In the genomic region with DNA sequence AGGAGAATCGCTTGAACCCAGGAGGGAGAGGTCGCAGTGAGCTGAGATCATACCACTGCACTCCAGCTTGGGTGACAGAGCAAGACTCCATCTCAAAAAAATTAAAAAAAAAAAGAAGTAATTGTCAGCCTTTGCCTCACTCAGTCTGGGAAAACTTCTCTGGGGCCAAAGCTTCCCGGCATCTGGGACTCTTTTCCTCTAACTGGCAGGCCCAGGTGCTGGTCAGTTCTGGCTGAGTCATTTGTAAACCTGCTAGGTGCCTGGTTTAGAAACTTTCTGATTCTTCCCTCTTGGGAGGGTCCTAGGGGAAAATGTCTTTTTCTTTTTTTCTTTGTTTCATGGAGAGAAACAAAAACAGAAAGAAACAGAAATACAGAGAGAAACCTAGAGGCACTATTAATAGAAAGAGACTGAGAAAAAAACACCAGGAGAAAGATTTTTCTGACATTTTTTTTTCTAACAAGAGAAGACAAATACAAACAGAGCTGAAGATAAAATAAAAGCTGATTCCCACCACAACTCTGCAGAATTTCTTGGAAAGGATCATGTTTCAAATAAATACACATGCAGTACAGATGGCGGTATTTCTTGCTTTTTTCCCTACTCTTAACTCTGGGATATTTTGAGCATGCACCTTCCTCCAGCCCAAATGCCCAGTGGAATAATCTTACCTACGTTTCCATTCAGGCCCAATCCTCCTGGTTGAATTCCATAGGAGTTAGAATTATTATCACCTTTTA, we compare ENCODE assay signal across 1 cellular context.
TF ChIP-seq lines count a peak whose summit lies in the region.

No MANE protein-coding gene starts in this region.

TF ChIP-seq in IMR-90, 13 proteins besides CTCF, POLR2A, EP300 and RAD21:
- TF ChIP-seq RCOR1 (IDR thresholded peaks at IDR 0.05; ENCODE audit: insufficient replicate concordance, low read length) (no peak), FOS (IDR thresholded peaks at IDR 0.05; ENCODE audit: low read depth, low read length) (no peak), BHLHE40 (IDR thresholded peaks at IDR 0.05; ENCODE audit: low read depth, low read length) (no peak), CHD1 (IDR thresholded peaks at IDR 0.05; ENCODE audit: low read depth, low read length) (no peak), MAZ (IDR thresholded peaks at IDR 0.05; ENCODE audit: borderline replicate concordance, low read depth, low read length) (no peak), SMC3 (IDR thresholded peaks at IDR 0.05; ENCODE audit: low read depth, low read length) (no peak), NFE2L2 (IDR thresholded peaks at IDR 0.05; ENCODE audit: low read depth, low read length) (no peak), RFX5 (IDR thresholded peaks at IDR 0.05; ENCODE audit: low read depth, low read length) (no peak), MXI1 (IDR thresholded peaks at IDR 0.05; ENCODE audit: borderline replicate concordance, low read depth, low read length) (no peak), CEBPB (IDR thresholded peaks at IDR 0.05; ENCODE audit: low read depth, low read length) (no peak), MAFK (IDR thresholded peaks at IDR 0.05; ENCODE audit: low read depth, low read length) (no peak)
- TF ChIP-seq, protein P1, sequence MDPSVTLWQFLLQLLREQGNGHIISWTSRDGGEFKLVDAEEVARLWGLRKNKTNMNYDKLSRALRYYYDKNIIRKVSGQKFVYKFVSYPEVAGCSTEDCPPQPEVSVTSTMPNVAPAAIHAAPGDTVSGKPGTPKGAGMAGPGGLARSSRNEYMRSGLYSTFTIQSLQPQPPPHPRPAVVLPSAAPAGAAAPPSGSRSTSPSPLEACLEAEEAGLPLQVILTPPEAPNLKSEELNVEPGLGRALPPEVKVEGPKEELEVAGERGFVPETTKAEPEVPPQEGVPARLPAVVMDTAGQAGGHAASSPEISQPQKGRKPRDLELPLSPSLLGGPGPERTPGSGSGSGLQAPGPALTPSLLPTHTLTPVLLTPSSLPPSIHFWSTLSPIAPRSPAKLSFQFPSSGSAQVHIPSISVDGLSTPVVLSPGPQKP (IDR thresholded peaks at IDR 0.05; ENCODE audit: borderline replicate concordance, low read depth, low read length): no peak
- TF ChIP-seq, protein P2, sequence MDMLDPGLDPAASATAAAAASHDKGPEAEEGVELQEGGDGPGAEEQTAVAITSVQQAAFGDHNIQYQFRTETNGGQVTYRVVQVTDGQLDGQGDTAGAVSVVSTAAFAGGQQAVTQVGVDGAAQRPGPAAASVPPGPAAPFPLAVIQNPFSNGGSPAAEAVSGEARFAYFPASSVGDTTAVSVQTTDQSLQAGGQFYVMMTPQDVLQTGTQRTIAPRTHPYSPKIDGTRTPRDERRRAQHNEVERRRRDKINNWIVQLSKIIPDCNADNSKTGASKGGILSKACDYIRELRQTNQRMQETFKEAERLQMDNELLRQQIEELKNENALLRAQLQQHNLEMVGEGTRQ (IDR thresholded peaks at IDR 0.05; ENCODE audit: low read depth, low read length): no peak
